8 cellular contexts compared by ENCODE assay signal in genomic region chr13:50081106-50081898, GRCh38.
DNase-seq lines count a peak whose midpoint lies in the region; ATAC-seq and TF ChIP-seq lines count a peak whose summit lies in the region.

No MANE protein-coding gene starts in this region.

- peak overlapping the region; percentile 85 for H3K18ac ChIP-seq in trophoblast cell (ENCODE audit: low read length)

- H3K79me1 ChIP-seq in trophoblast cell (ENCODE audit: low read length): peaks cover 8% of the 10 kb centered on the region

- ATAC-seq in GM18505 (IDR thresholded peaks at IDR 0.05; ENCODE audit: unreplicated experiment): peak; percentile 20
- peak; percentile 1 for ATAC-seq in HG02870 (IDR thresholded peaks at IDR 0.05; ENCODE audit: unreplicated experiment)
- ATAC-seq in Right ventricle myocardium inferior: peak; percentile 21
- ATAC-seq in HG02938 (IDR thresholded peaks at IDR 0.05; ENCODE audit: unreplicated experiment): no peak

- H2BK5ac ChIP-seq in trophoblast cell (ENCODE audit: low read depth, low read length, poor library complexity): peak overlapping the region; percentile 78

- no CpG with 5 or more reads among the region's 71 CpGs for WGBS in trophoblast cell (ENCODE audit: extremely low coverage, insufficient coverage, insufficient read length)

- TF ChIP-seq CTCF in OCI-LY7 (conservative IDR thresholded peaks at IDR 0.05; ENCODE audit: low read length) (peak; percentile 63), vagina (IDR thresholded peaks at IDR 0.05) (no peak)

- H3K27me3 ChIP-seq in trophoblast cell (ENCODE audit: insufficient read depth, low read length) (no peaks in the 10 kb centered on the region), vagina (no peaks in the 10 kb centered on the region)

- H3K23ac ChIP-seq in trophoblast cell (ENCODE audit: low read length): no peak overlapping the region

- peak overlapping the region; percentile 77 for H3K4ac ChIP-seq in trophoblast cell (ENCODE audit: low read depth, low read length)

- peaks cover 45% of the 10 kb centered on the region for H4K20me1 ChIP-seq in OCI-LY7 (ENCODE audit: insufficient read depth, low read length)

- POLR2A ChIA-PET in OCI-LY7 (lab: Charles Lee): interaction anchor here (0.6 to 8.0 kb wide), 25 partner anchors 9 to 836 kb away, joined by 3 to 94 read pairs (median 4); partner anchors contain the start of genes KPNA3 and TRIM13

- peak overlapping the region; percentile 63 for H2BK12ac ChIP-seq in trophoblast cell (ENCODE audit: low read length)

- H2AFZ ChIP-seq in OCI-LY7 (ENCODE audit: low read length) (peak overlapping the region; percentile 32; the same call in 1 of the 2 replicates), trophoblast cell (ENCODE audit: insufficient read depth, low read length, poor library complexity) (peak overlapping the region; percentile 96)

- H3K4me1 ChIP-seq in OCI-LY7 (ENCODE audit: insufficient read depth, low read length, poor library complexity, severe bottlenecking) (peaks cover 42% of the 10 kb centered on the region), trophoblast cell (ENCODE audit: control insufficient read depth in 1 of 2, insufficient read depth in 2 of 2, low read length in 2 of 2) (no peaks in the 10 kb centered on the region), vagina (peaks cover 47% of the 10 kb centered on the region)

- H3K79me2 ChIP-seq in OCI-LY7 (ENCODE audit: insufficient read depth, low read depth, low read length): peaks cover 94% of the 10 kb centered on the region
- peaks cover 16% of the 10 kb centered on the region for H3K79me2 ChIP-seq in trophoblast cell (ENCODE audit: control insufficient read depth, insufficient read depth, low read length, poor library complexity)

- CTCF ChIA-PET in OCI-LY7 (lab: Charles Lee; ENCODE audit: unreplicated experiment): no interaction called here

- TF ChIP-seq POLR2A in GM18505 (IDR thresholded peaks at IDR 0.05; ENCODE audit: borderline replicate concordance, extremely low read depth, insufficient read depth, insufficient read length): no peak
- no peak for TF ChIP-seq POLR2A in vagina (IDR thresholded peaks at IDR 0.05)

- peak overlapping the region; percentile 89 for H3K14ac ChIP-seq in trophoblast cell (ENCODE audit: low read length)

- intact Hi-C loops in OCI-LY7 (cut with micrococcal nuclease; ENCODE audit: unreplicated experiment): loop anchor here (5.0 kb wide), 2 partner anchors 296 to 446 kb away; no protein-coding TSS in a partner anchor
- intact Hi-C loops in Right ventricle myocardium inferior (cut with DNase I): loop anchor here (1.0 to 5.0 kb wide), 3 partner anchors 84 to 446 kb away; partner anchors contain the start of gene TRIM13
- intact Hi-C loops in vagina (cut with DNase I): loop anchor here (2.0 to 10.0 kb wide), 3 partner anchors 43 to 831 kb away; no protein-coding TSS in a partner anchor

- H3K9me2 ChIP-seq in OCI-LY7 (ENCODE audit: insufficient read depth, low read length): no peaks in the 10 kb centered on the region

- peak overlapping the region; percentile 73 for H3K9ac ChIP-seq in trophoblast cell (ENCODE audit: low read length)

- peak overlapping the region; percentile 74 for H4K12ac ChIP-seq in trophoblast cell (ENCODE audit: low read depth, low read length)

- peak overlapping the region; percentile 80 for H4K8ac ChIP-seq in trophoblast cell (ENCODE audit: low read depth, low read length)

- H3K4me3 ChIP-seq in OCI-LY7 (ENCODE audit: low read depth, low read length, poor library complexity, severe bottlenecking) (peak overlapping the region; percentile 96), trophoblast cell (ENCODE audit: low read depth, low read length) (peak overlapping the region; percentile 92), vagina (peak overlapping the region; percentile 45 to 58)

- BruUV-seq in OCI-LY7 (replicated peaks; lab: Mats Ljungman, UMichigan): no TSS peak

- DNase-seq in OCI-LY7 (ENCODE audit: low spot score): peak; percentile 58
- peak; percentile 85 for DNase-seq in activated effector memory CD4-positive, alpha-beta T cell treated with anti-CD3 and anti-CD28 coated beads, Interleukin-2, amount 50 U/mL, for 16 hours
- peak; percentile 78 for DNase-seq in Right ventricle myocardium inferior (ENCODE audit: missing footprints)
- DNase-seq in trophoblast cell: peak; percentile 51 to 61
- no peak for DNase-seq in vagina (ENCODE audit: extremely low spot score in 2 of 2)

- peak overlapping the region; percentile 16 for H2AK5ac ChIP-seq in trophoblast cell (ENCODE audit: low read length)

- H3K36me3 ChIP-seq in OCI-LY7 (ENCODE audit: insufficient read depth, low read length) (peaks cover 67% of the 10 kb centered on the region), trophoblast cell (ENCODE audit: control insufficient read depth in 1 of 2, insufficient read depth in 2 of 2, low read length in 2 of 2) (no peaks in the 10 kb centered on the region), vagina (no peaks in the 10 kb centered on the region)

- H4K91ac ChIP-seq in trophoblast cell (ENCODE audit: low read depth, low read length): peak overlapping the region; percentile 91

- H3K4me2 ChIP-seq in OCI-LY7 (ENCODE audit: low read length): peak overlapping the region; percentile 96
- H3K4me2 ChIP-seq in trophoblast cell (ENCODE audit: low read length): peak overlapping the region; percentile 99

- peak overlapping the region; percentile 56 for H2BK120ac ChIP-seq in trophoblast cell (ENCODE audit: insufficient read depth, low read length, poor library complexity)

- H3K27ac ChIP-seq in OCI-LY7 (ENCODE audit: low read depth, low read length, poor library complexity, severe bottlenecking) (peak overlapping the region; percentile 89), trophoblast cell (ENCODE audit: low read depth, low read length) (peak overlapping the region; percentile 86), vagina (peak overlapping the region; percentile 87)

- H3K9me3 ChIP-seq in OCI-LY7 (ENCODE audit: low read length) (no peaks in the 10 kb centered on the region), trophoblast cell (ENCODE audit: insufficient read depth, low read depth, low read length) (no peaks in the 10 kb centered on the region), vagina (no peaks in the 10 kb centered on the region)

Comparison
In these comparisons a context has a peak if more than half of its experiments do, and no peak if none do; other contexts are left out.
1. DNase-seq: peak in OCI-LY7 (single experiment), activated effector memory CD4-positive, alpha-beta T cell treated with anti-CD3 and anti-CD28 coated beads, Interleukin-2, amount 50 U/mL, for 16 hours (single experiment), Right ventricle myocardium inferior (single experiment) and trophoblast cell (2 of 2); none in vagina (0 of 2).
2. Peak in every context shown above with its lines, with median percentiles within 50 percentile points of each other: H3K27ac ChIP-seq and H3K4me3 ChIP-seq.